Comparison of ENCODE assay signal across 23 cellular contexts in genomic region chr3:28645149-28645548, GRCh38.
DNase-seq lines count a peak whose midpoint lies in the region; ATAC-seq, FAIRE-seq and TF ChIP-seq lines count a peak whose summit lies in the region.
"Had no signal": no experiment of that assay in that cellular context is flagged by ENCODE, and none has a peak within 500 bp of the region (broad histone marks: within the 10 kb centered on the region; RNA-seq: fewer than 3 reads in every experiment).

No MANE protein-coding gene starts in this region.

- CTCF ChIA-PET in activated CD8-positive, alpha-beta memory T cell treated with anti-CD3 and anti-CD28 coated beads, Interleukin-2, amount 10 ng/mL, durations not matched to agents 7 days and 5 days (lab: Charles Lee) = interaction anchor here (0.9 kb wide), 1 partner anchor 22 kb away, joined by 3 read pairs; no protein-coding TSS in a partner anchor

- H3K4me1 Mint-ChIP-seq in activated CD8-positive, alpha-beta memory T cell treated with anti-CD3 and anti-CD28 coated beads, Interleukin-2, amount 10 ng/mL, durations not matched to agents 7 days and 5 days = no peaks in the 10 kb centered on the region
- H3K4me1 Mint-ChIP-seq: CD4-positive, alpha-beta memory T cell had no signal

- H3K27me3 Mint-ChIP-seq in activated CD8-positive, alpha-beta memory T cell treated with anti-CD3 and anti-CD28 coated beads, Interleukin-2, amount 10 ng/mL, durations not matched to agents 7 days and 5 days = no peaks in the 10 kb centered on the region
- H3K27me3 Mint-ChIP-seq: CD4-positive, alpha-beta memory T cell had no signal

- no peaks in the 10 kb centered on the region for H3K9me3 Mint-ChIP-seq in activated CD8-positive, alpha-beta memory T cell treated with anti-CD3 and anti-CD28 coated beads, Interleukin-2, amount 10 ng/mL, durations not matched to agents 7 days and 5 days (ENCODE audit: low read depth)

- no peak for ATAC-seq in activated CD8-positive, alpha-beta memory T cell treated with anti-CD3 and anti-CD28 coated beads, Interleukin-2, amount 10 ng/mL, durations not matched to agents 7 days and 5 days

- no peak overlapping the region for H3K4me3 Mint-ChIP-seq in activated CD8-positive, alpha-beta memory T cell treated with anti-CD3 and anti-CD28 coated beads, Interleukin-2, amount 10 ng/mL, durations not matched to agents 7 days and 5 days
- H3K4me3 Mint-ChIP-seq: CD4-positive, alpha-beta memory T cell had no signal

- peak; percentile 43 for FAIRE-seq in bronchial epithelial cell (lab: Jason Lieb, UNC)
- peak; percentile 37 for FAIRE-seq in urothelium cell line (lab: Jason Lieb, UNC)
- FAIRE-seq: H54, RCC 7860 had no signal

- no peak for TF ChIP-seq POLR2A in spleen (IDR thresholded peaks at IDR 0.05)

- no peaks in the 10 kb centered on the region for H3K9me3 ChIP-seq in spleen
- H3K9me3 ChIP-seq: BLaER1 treated with 17β-estradiol and CSF1 and Interleukin-3, amounts not matched to agents 10 nM and 100 nM; MG63 had no signal

- no peaks in the 10 kb centered on the region for H3K4me1 ChIP-seq in spleen
- H3K4me1 ChIP-seq: BLaER1 treated with 17β-estradiol and CSF1 and Interleukin-3, amounts not matched to agents 10 nM and 100 nM had no signal

- H3K27ac ChIP-seq in spleen = no peak overlapping the region
- H3K27ac ChIP-seq: BLaER1 treated with 17β-estradiol and CSF1 and Interleukin-3, amounts not matched to agents 10 nM and 100 nM had no signal

- H3K27me3 ChIP-seq in bronchial epithelial cell (ENCODE audit: control insufficient read depth, insufficient read depth, low read length) (no peaks in the 10 kb centered on the region), spleen (replicated peaks in 1 of 7) (no peaks in the 10 kb centered on the region)
- H3K27me3 ChIP-seq: BLaER1 treated with 17β-estradiol and CSF1 and Interleukin-3, amounts not matched to agents 10 nM and 100 nM; MG63 had no signal

- H3K27ac Mint-ChIP-seq in activated CD8-positive, alpha-beta memory T cell treated with anti-CD3 and anti-CD28 coated beads, Interleukin-2, amount 10 ng/mL, durations not matched to agents 7 days and 5 days = no peak overlapping the region
- H3K27ac Mint-ChIP-seq: CD4-positive, alpha-beta memory T cell had no signal

- WGBS in spleen, 5 donors = 56 to 77% (median 67%) methylated on average over 2 of the region's 2 CpGs

- H3K36me3 ChIP-seq in bronchial epithelial cell (ENCODE audit: control insufficient read depth, insufficient read depth, low read length) (no peaks in the 10 kb centered on the region), spleen (no peaks in the 10 kb centered on the region)
- H3K36me3 ChIP-seq: BLaER1 treated with 17β-estradiol and CSF1 and Interleukin-3, amounts not matched to agents 10 nM and 100 nM; MG63 had no signal

- no peak for TF ChIP-seq CTCF in bronchial epithelial cell (IDR thresholded peaks at IDR 0.05; ENCODE audit: insufficient read depth, low read length, severe bottlenecking)
- TF ChIP-seq CTCF in spleen (IDR thresholded peaks at IDR 0.05 in 8 of 11, conservative IDR thresholded peaks at IDR 0.05 in 3 of 11) = no peak

- intact Hi-C loops in spleen (cut with DNase I; ENCODE audit: low total_unique reads) = no loop called here

- no peak overlapping the region for H3K4me3 ChIP-seq in bronchial epithelial cell (ENCODE audit: low read depth, low read length)
- no peak overlapping the region for H3K4me3 ChIP-seq in spleen
- H3K4me3 ChIP-seq: BLaER1 treated with 17β-estradiol and CSF1 and Interleukin-3, amounts not matched to agents 10 nM and 100 nM; MG63 had no signal

- DNase-seq in NCI-H2171 treated with DMSO at 0.1 percent for 48 hours (lab: John Stamatoyannopoulos, UW) (peak; percentile 49), NCI-H2171 (lab: John Stamatoyannopoulos, UW) (no peak), NCI-H146 treated with DMSO at 0.1 percent for 48 hours (lab: John Stamatoyannopoulos, UW; ENCODE audit: unreplicated experiment) (peak; percentile 45), bronchial epithelial cell (ENCODE audit: low read depth) (no peak), urothelium cell line (ENCODE audit: low spot score) (no peak), spleen (no peak), NCI-H345 treated with DMSO at 0.1 percent for 48 hours (lab: John Stamatoyannopoulos, UW; ENCODE audit: unreplicated experiment) (no peak)
- DNase-seq in activated CD8-positive, alpha-beta memory T cell treated with anti-CD3 and anti-CD28 coated beads, Interleukin-2, amount 10 ng/mL, durations not matched to agents 7 days and 5 days = no peak
- DNase-seq: CD4-positive, alpha-beta memory T cell; DMS153; IMR-90; KG1; MG63; NCI-H1105 treated with DMSO at 0.1 percent for 48 hours; NCI-H1694; NCI-H2029 treated with DMSO at 0.1 percent for 48 hours; NCI-H446; NCI-H524 treated with DMSO at 0.1 percent for 48 hours; NCI-H774; SIG-M5 had no signal

- H3K36me3 Mint-ChIP-seq in activated CD8-positive, alpha-beta memory T cell treated with anti-CD3 and anti-CD28 coated beads, Interleukin-2, amount 10 ng/mL, durations not matched to agents 7 days and 5 days = no peaks in the 10 kb centered on the region
- H3K36me3 Mint-ChIP-seq: CD4-positive, alpha-beta memory T cell had no signal

Comparison
In these comparisons a context has a peak if more than half of its experiments do, and no peak if none do; other contexts are left out.
1. DNase-seq: peak in NCI-H2171 treated with DMSO at 0.1 percent for 48 hours (single experiment) and NCI-H146 treated with DMSO at 0.1 percent for 48 hours (single experiment); none in NCI-H2171 (single experiment), bronchial epithelial cell (single experiment), urothelium cell line (single experiment), activated CD8-positive, alpha-beta memory T cell treated with anti-CD3 and anti-CD28 coated beads, Interleukin-2, amount 10 ng/mL, durations not matched to agents 7 days and 5 days (single experiment), spleen (single experiment) and NCI-H345 treated with DMSO at 0.1 percent for 48 hours (single experiment).